In the genomic region with DNA sequence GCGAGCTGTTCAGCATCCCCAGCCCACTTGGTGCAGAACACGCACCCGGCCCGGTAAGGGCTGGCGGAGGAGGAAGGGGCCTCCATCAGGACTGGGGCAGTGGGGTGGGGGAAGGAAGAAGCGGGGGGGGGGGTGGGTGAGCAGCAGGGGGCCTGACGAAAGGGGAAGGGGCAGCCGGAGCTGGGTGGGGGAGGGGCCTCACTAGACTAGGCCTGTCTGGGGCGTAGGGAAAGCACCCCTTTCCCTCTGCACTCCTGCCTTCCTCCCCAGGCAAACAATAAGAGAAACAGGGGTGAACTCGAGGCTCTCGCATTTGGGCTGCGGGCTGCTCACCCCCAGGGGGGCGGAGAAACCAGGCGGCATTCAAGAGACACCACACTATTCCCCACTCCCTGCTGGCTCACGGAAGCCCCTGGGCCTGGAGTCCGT, we compare ENCODE assay signal across 8 cellular contexts.
A peak's percentile ranks its signal among the peaks of the same experiment; 100 is the strongest.
DNase-seq lines count a peak whose midpoint lies in the region; ATAC-seq and TF ChIP-seq lines count a peak whose summit lies in the region.

No MANE protein-coding gene starts in this region.

- peaks cover 38% of the 10 kb centered on the region for H3K36me3 Mint-ChIP-seq in type B pancreatic cell

- H4K20me1 ChIP-seq in BLaER1 treated with 17β-estradiol and CSF1 and Interleukin-3, amounts not matched to agents 10 nM and 100 nM, result peaks cover 0 to 47% (median 35%) of the 10 kb centered on the region in 11 experiments; a peak in 16 of 22 replicates

- H3K9me3 Mint-ChIP-seq in type B pancreatic cell, result no peaks in the 10 kb centered on the region

- H3K4me2 ChIP-seq in BLaER1 treated with 17β-estradiol and CSF1 and Interleukin-3, amounts not matched to agents 10 nM and 100 nM, result peak overlapping the region; percentile 92 to 100 (median 97)

- H3K36me3 ChIP-seq in BLaER1 treated with 17β-estradiol and CSF1 and Interleukin-3, amounts not matched to agents 10 nM and 100 nM, result peaks cover 40 to 67% (median 55%) of the 10 kb centered on the region in 11 experiments
- peaks cover 0 to 30% of the 10 kb centered on the region in 2 donors for H3K36me3 ChIP-seq in lung (ENCODE audit: control insufficient read depth in 2 of 2, insufficient read depth in 2 of 2, low read length in 2 of 2)

- no peaks in the 10 kb centered on the region for H3K27me3 Mint-ChIP-seq in type B pancreatic cell

- ATAC-seq in HG03175 (IDR thresholded peaks at IDR 0.05; ENCODE audit: unreplicated experiment), result peak; percentile 9
- no peak for ATAC-seq in lung (ENCODE audit: insufficient read depth, low FRiP score)
- ATAC-seq in HG02610 (IDR thresholded peaks at IDR 0.05; ENCODE audit: unreplicated experiment), result no peak
- no peak for ATAC-seq in HG03045 (IDR thresholded peaks at IDR 0.05; ENCODE audit: unreplicated experiment)

- H3K4me3 Mint-ChIP-seq in type B pancreatic cell, result peak overlapping the region; percentile 91

- WGBS in lung, 2 donors, result 12 to 19% methylated on average over 14 to 15 of the region's 16 CpGs

- H3K27ac Mint-ChIP-seq in type B pancreatic cell, result peak overlapping the region; percentile 79

- H3K27me3 ChIP-seq in BLaER1 treated with 17β-estradiol and CSF1 and Interleukin-3, amounts not matched to agents 10 nM and 100 nM, result no peaks in the 10 kb centered on the region
- H3K27me3 ChIP-seq in lung (ENCODE audit: control insufficient read depth, insufficient read depth), result no peaks in the 10 kb centered on the region

- TF ChIP-seq CTCF in lung (IDR thresholded peaks at IDR 0.05; ENCODE audit: control extremely low read depth, extremely low read depth) (no peak), type B pancreatic cell (conservative IDR thresholded peaks at IDR 0.05) (no peak)

- no peaks in the 10 kb centered on the region for H3K9me3 ChIP-seq in BLaER1 treated with 17β-estradiol and CSF1 and Interleukin-3, amounts not matched to agents 10 nM and 100 nM (replicated peaks in 1 of 11)
- H3K9me3 ChIP-seq in lung (ENCODE audit: control insufficient read depth in 2 of 2, insufficient read depth in 1 of 2, low read length in 1 of 2), result no peaks in the 10 kb centered on the region

- peak overlapping the region; percentile 76 to 100 (median 98) for H3K9ac ChIP-seq in BLaER1 treated with 17β-estradiol and CSF1 and Interleukin-3, amounts not matched to agents 10 nM and 100 nM

- H3K4me1 Mint-ChIP-seq in type B pancreatic cell (ENCODE audit: unreplicated experiment), result peaks cover 39% of the 10 kb centered on the region

- H3K27ac ChIP-seq in BLaER1 treated with 17β-estradiol and CSF1 and Interleukin-3, amounts not matched to agents 10 nM and 100 nM, result peak overlapping the region; percentile 70 to 100 (median 98); a peak in 21 of 22 replicates
- H3K27ac ChIP-seq in angular gyrus (ENCODE audit: low read depth, low read length) (peak overlapping the region; percentile 89), lung (ENCODE audit: low read depth in 1 of 2, low read length in 1 of 2) (peak overlapping the region; percentile 15 to 83)

- H3K4me1 ChIP-seq in BLaER1 treated with 17β-estradiol and CSF1 and Interleukin-3, amounts not matched to agents 10 nM and 100 nM, result peaks cover 16 to 42% (median 31%) of the 10 kb centered on the region in 10 experiments
- H3K4me1 ChIP-seq in lung (ENCODE audit: control insufficient read depth in 2 of 2, insufficient read depth in 2 of 2, low read length in 2 of 2), result peaks cover 0 to 9% of the 10 kb centered on the region in 2 donors

- DNase-seq in lung (ENCODE audit: low spot score) (no peak), type B pancreatic cell (ENCODE audit: extremely low spot score, unreplicated experiment) (no peak), kidney tubule cell (ENCODE audit: low spot score) (no peak)

- H3K4me3 ChIP-seq in BLaER1 treated with 17β-estradiol and CSF1 and Interleukin-3, amounts not matched to agents 10 nM and 100 nM, result peak overlapping the region; percentile 52 to 85 (median 78)
- no peak overlapping the region for H3K4me3 ChIP-seq in lung
